ENCODE assay signal across 8 cellular contexts in the genomic region with DNA sequence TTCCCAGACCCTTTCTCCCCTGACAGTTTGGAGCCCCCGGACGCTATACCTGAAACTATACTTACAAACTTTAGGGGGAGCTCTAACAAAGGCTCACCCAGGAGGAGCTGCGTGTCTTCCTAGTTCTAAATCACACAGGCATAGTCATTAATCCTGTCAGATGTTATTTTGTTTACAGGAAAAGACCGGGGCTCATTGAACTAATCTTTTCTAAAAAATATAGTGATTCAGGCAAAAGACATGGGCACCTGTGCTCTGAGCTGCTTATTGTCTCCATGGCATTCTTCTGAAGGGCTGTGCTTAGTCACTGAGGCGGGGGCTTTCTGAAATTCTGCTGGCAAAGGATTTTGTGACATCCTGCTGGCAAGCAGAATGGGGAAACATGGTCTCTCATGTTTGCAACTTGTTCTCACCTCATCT.
DNase-seq lines count a peak whose midpoint lies in the region; ATAC-seq and TF ChIP-seq lines count a peak whose summit lies in the region.

No MANE protein-coding gene starts in this region.

- no peaks in the 10 kb centered on the region for H3K79me2 ChIP-seq in SU-DHL-6 (ENCODE audit: insufficient read depth, low read length)

- peaks cover 5% of the 10 kb centered on the region; the same call in 1 of the 2 replicates for H3F3A ChIP-seq in SU-DHL-6 (ENCODE audit: insufficient read depth)

- H3K27ac ChIP-seq in SU-DHL-6 (ENCODE audit: low read depth, low read length), result peak overlapping the region; percentile 5; the same call in 1 of the 2 replicates

- no peak overlapping the region for H3K27ac Mint-ChIP-seq in neural crest cell (ENCODE audit: unreplicated experiment)
- H3K27ac Mint-ChIP-seq in activated naive CD8-positive, alpha-beta T cell treated with anti-CD3 and anti-CD28 coated beads, Interleukin-2, amount 50 U/mL, for 24 hours, result no peak overlapping the region

- H3K36me3 ChIP-seq in H7 (replicated peaks; ENCODE audit: control insufficient read depth, insufficient read depth, low read length), result no peaks in the 10 kb centered on the region
- no peaks in the 10 kb centered on the region for H3K36me3 ChIP-seq in SU-DHL-6 (ENCODE audit: low read length)

- no peaks in the 10 kb centered on the region for H3K9me3 Mint-ChIP-seq in neural crest cell
- no peaks in the 10 kb centered on the region for H3K9me3 Mint-ChIP-seq in activated naive CD8-positive, alpha-beta T cell treated with anti-CD3 and anti-CD28 coated beads, Interleukin-2, amount 50 U/mL, for 24 hours

- DNase-seq in H7, result peak; percentile 62
- peak; percentile 58 for DNase-seq in NCI-H1694 (lab: John Stamatoyannopoulos, UW)
- DNase-seq in neural crest cell (ENCODE audit: low read depth, low spot score), result peak; percentile 14
- no peak for DNase-seq in activated naive CD8-positive, alpha-beta T cell treated with anti-CD3 and anti-CD28 coated beads, Interleukin-2, amount 50 U/mL, for 24 hours
- no peak for DNase-seq in foreskin fibroblast

- peaks cover 6% of the 10 kb centered on the region for H3K4me1 Mint-ChIP-seq in neural crest cell
- no peaks in the 10 kb centered on the region for H3K4me1 Mint-ChIP-seq in activated naive CD8-positive, alpha-beta T cell treated with anti-CD3 and anti-CD28 coated beads, Interleukin-2, amount 50 U/mL, for 24 hours

- no peaks in the 10 kb centered on the region for H3K9me2 ChIP-seq in SU-DHL-6 (replicated peaks; ENCODE audit: insufficient read depth, low read length)

- peak overlapping the region; percentile 67 for H3K4me3 Mint-ChIP-seq in neural crest cell
- H3K4me3 Mint-ChIP-seq in activated naive CD8-positive, alpha-beta T cell treated with anti-CD3 and anti-CD28 coated beads, Interleukin-2, amount 50 U/mL, for 24 hours, result no peak overlapping the region

- H3K4me3 ChIP-seq in H7 (ENCODE audit: insufficient read depth, low read depth, low read length), result no peak overlapping the region
- H3K4me3 ChIP-seq in SU-DHL-6 (ENCODE audit: insufficient read depth, low read length, poor library complexity, severe bottlenecking), result peak overlapping the region; percentile 41
- H3K4me3 ChIP-seq in foreskin fibroblast (ENCODE audit: low read depth in 1 of 2, low read length in 2 of 2), result no peak overlapping the region

- H3K27me3 Mint-ChIP-seq in neural crest cell (ENCODE audit: low read depth), result no peaks in the 10 kb centered on the region
- H3K27me3 Mint-ChIP-seq in activated naive CD8-positive, alpha-beta T cell treated with anti-CD3 and anti-CD28 coated beads, Interleukin-2, amount 50 U/mL, for 24 hours, result no peaks in the 10 kb centered on the region

- H3K27me3 ChIP-seq in H7 (ENCODE audit: control insufficient read depth, insufficient read depth, low read length), result no peaks in the 10 kb centered on the region
- no peaks in the 10 kb centered on the region for H3K27me3 ChIP-seq in SU-DHL-6 (ENCODE audit: low read length)

- H3K9ac ChIP-seq in SU-DHL-6 (ENCODE audit: low read length), result peak overlapping the region; percentile 40; the same call in 1 of the 2 replicates

- peak; percentile 70 for TF ChIP-seq CTCF in SU-DHL-6 (IDR thresholded peaks at IDR 0.05; ENCODE audit: insufficient read depth, low read length, poor library complexity, severe bottlenecking)
- TF ChIP-seq CTCF in neural crest cell (conservative IDR thresholded peaks at IDR 0.05), result peak; percentile 72
- TF ChIP-seq CTCF in foreskin fibroblast (IDR thresholded peaks at IDR 0.05; ENCODE audit: low read depth, low read length), result no peak

- peak overlapping the region; percentile 98 for H2AFZ ChIP-seq in SU-DHL-6 (ENCODE audit: low read depth, low read length, severe bottlenecking)

- peak overlapping the region; percentile 66 for H3K4me2 ChIP-seq in SU-DHL-6 (ENCODE audit: low read depth, low read length, poor library complexity, severe bottlenecking)

- no peaks in the 10 kb centered on the region for H3K36me3 Mint-ChIP-seq in neural crest cell (ENCODE audit: low read depth)
- no peaks in the 10 kb centered on the region for H3K36me3 Mint-ChIP-seq in activated naive CD8-positive, alpha-beta T cell treated with anti-CD3 and anti-CD28 coated beads, Interleukin-2, amount 50 U/mL, for 24 hours (ENCODE audit: low read depth)

- no peak for ATAC-seq in activated naive CD8-positive, alpha-beta T cell treated with anti-CD3 and anti-CD28 coated beads, Interleukin-2, amount 50 U/mL, for 24 hours
- ATAC-seq in HG02885 (IDR thresholded peaks at IDR 0.05; ENCODE audit: poor library complexity, unreplicated experiment) (no peak), HG03095 (IDR thresholded peaks at IDR 0.05; ENCODE audit: unreplicated experiment) (no peak)

- no peaks in the 10 kb centered on the region for H3K9me3 ChIP-seq in SU-DHL-6 (ENCODE audit: insufficient read depth, low read length)

- no peaks in the 10 kb centered on the region for H4K20me1 ChIP-seq in SU-DHL-6 (ENCODE audit: low read depth, low read length)

Comparison
In these comparisons a context has a peak if more than half of its experiments do, and no peak if none do; other contexts are left out.
1. DNase-seq: peak in H7 (single experiment), NCI-H1694 (single experiment) and neural crest cell (single experiment); none in activated naive CD8-positive, alpha-beta T cell treated with anti-CD3 and anti-CD28 coated beads, Interleukin-2, amount 50 U/mL, for 24 hours (single experiment) and foreskin fibroblast (0 of 2).